Comparison of ENCODE assay signal across 1 cellular context in the genomic region with DNA sequence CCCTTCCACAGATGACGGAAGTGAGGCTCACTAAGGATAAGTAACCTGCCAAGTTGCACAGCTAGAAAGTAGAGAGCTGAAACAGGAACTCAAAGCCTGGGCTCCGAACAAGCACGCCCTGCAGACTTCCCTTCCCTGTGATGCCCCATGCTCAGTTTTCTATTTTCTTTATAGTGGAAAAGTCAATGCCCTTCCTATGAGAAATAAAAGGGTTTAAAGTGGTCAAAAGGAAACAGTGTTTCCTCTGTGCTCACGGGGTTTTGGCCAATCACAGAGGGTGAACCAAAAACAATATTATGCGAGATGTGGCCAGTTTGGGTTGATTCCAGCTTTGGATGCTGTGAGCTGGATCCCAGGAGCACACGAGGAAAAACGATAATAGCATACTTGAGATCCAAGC.
TF ChIP-seq lines count a peak whose summit lies in the region.

No MANE protein-coding gene starts in this region.

TF ChIP-seq in endothelial cell of umbilical vein, 7 proteins besides CTCF, POLR2A, EP300 and RAD21:
- TF ChIP-seq GATA2 (IDR thresholded peaks at IDR 0.05; ENCODE audit: insufficient read depth, insufficient read length, low read depth, low read length) = no peak
- TF ChIP-seq, protein P1, sequence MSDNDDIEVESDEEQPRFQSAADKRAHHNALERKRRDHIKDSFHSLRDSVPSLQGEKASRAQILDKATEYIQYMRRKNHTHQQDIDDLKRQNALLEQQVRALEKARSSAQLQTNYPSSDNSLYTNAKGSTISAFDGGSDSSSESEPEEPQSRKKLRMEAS (IDR thresholded peaks at IDR 0.05; ENCODE audit: insufficient read depth, insufficient read length) = no peak
- peak; percentile 6 for TF ChIP-seq JUN (IDR thresholded peaks at IDR 0.05; ENCODE audit: borderline replicate concordance, insufficient read depth, insufficient read length, low read depth)
- TF ChIP-seq FOS (IDR thresholded peaks at IDR 0.05; ENCODE audit: borderline replicate concordance, insufficient read depth, low read length) = peak; percentile 28
- TF ChIP-seq POLR2AphosphoS5 (IDR thresholded peaks at IDR 0.05; ENCODE audit: insufficient read depth, low read depth, low read length) = no peak
- TF ChIP-seq MYC (IDR thresholded peaks at IDR 0.05; ENCODE audit: low read depth, low read length) = no peak
- TF ChIP-seq EZH2 (IDR thresholded peaks at IDR 0.05; ENCODE audit: borderline replicate concordance, low read depth, low read length, severe bottlenecking) = no peak
